8 cellular contexts compared by ENCODE assay signal in the genomic region with DNA sequence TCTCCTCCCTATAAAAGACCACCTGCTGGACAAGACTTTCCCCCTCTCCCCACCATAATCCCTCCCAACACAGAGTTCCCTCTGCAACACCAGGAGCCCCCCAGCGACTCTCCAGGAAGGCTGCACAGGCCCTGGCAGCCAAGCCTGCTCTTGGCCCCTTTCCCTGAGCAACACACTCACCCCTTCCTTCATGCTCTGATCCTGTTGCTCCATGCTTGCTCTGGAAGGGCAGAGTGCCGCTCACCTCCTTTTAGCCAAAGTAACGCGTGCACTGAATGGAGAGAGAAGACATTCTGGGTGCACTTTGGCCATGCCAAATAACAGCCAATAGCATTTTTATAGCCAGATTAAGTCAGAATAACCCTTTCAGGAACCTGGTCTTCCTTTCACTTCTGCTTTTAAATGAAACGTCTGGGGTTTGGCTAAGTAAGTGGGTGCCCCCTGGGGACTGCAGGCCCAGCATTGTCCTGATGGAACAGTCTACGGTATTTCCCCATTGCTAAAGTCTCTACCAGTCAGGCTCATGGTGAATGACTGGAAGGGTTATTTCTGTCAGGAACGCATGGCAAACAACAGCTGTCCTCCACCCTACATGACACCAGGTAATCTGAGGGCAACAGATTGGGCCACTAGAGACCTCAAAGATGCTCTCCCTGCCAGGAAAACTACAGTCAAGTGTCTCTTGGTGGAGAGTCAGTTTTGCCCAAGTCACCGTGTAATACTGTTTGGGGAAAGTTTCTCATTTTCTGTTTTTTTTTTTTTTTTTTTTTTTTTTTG. TPM values are rescaled to one million over a fixed set of nuclear protein-coding genes. Genes with fewer than 3 reads are reported as not detected.
DNase-seq lines count a peak whose midpoint lies in the region; ATAC-seq and TF ChIP-seq lines count a peak whose summit lies in the region.

A gene with protein sequence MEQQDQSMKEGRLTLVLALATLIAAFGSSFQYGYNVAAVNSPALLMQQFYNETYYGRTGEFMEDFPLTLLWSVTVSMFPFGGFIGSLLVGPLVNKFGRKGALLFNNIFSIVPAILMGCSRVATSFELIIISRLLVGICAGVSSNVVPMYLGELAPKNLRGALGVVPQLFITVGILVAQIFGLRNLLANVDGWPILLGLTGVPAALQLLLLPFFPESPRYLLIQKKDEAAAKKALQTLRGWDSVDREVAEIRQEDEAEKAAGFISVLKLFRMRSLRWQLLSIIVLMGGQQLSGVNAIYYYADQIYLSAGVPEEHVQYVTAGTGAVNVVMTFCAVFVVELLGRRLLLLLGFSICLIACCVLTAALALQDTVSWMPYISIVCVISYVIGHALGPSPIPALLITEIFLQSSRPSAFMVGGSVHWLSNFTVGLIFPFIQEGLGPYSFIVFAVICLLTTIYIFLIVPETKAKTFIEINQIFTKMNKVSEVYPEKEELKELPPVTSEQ (minus strand): TSS at position 312 of the 777 bp plus-strand sequence. CDS start 99 bp downstream, at position 213.

- H3K4me1 Mint-ChIP-seq in neural crest cell (peaks cover 15% of the 10 kb centered on the region), mesothelial cell of epicardium (peaks cover 11% of the 10 kb centered on the region)

- no peaks in the 10 kb centered on the region for H3K9me3 ChIP-seq in Karpas-422 (ENCODE audit: low read length)

- peaks cover 4% of the 10 kb centered on the region; the same call in 1 of the 2 replicates for H4K20me1 ChIP-seq in Karpas-422 (ENCODE audit: insufficient read depth, low read depth, low read length)

- H3K9me3 Mint-ChIP-seq in neural crest cell (no peaks in the 10 kb centered on the region), mesothelial cell of epicardium (no peaks in the 10 kb centered on the region)

- peaks cover 26% of the 10 kb centered on the region for H3K4me1 ChIP-seq in Karpas-422 (ENCODE audit: low read length)

- H3K27ac Mint-ChIP-seq in neural crest cell (ENCODE audit: unreplicated experiment) (peak within 1 kb of the TSS; percentile 59), mesothelial cell of epicardium (no peak within 1 kb of the TSS)

- peak; percentile 77 for ATAC-seq in GM18499 (IDR thresholded peaks at IDR 0.05; ENCODE audit: insufficient read depth, unreplicated experiment)
- peak; percentile 84 for ATAC-seq in GM21737 (IDR thresholded peaks at IDR 0.05; ENCODE audit: unreplicated experiment)

- H3K27ac ChIP-seq in Karpas-422 (ENCODE audit: low read length) (peak within 1 kb of the TSS; percentile 54; the same call in 1 of the 2 replicates), caudate nucleus (ENCODE audit: low read depth, low read length) (peak within 1 kb of the TSS; percentile 14)

- TF ChIP-seq CTCF in neural crest cell (conservative IDR thresholded peaks at IDR 0.05) (no peak), mesothelial cell of epicardium (IDR thresholded peaks at IDR 0.05; ENCODE audit: unreplicated experiment) (no peak)

- peak within 1 kb of the TSS; percentile 23 for H3K9ac ChIP-seq in Karpas-422 (ENCODE audit: low read length)

- H3K4me3 Mint-ChIP-seq in neural crest cell (no peak within 1 kb of the TSS), mesothelial cell of epicardium (no peak within 1 kb of the TSS)

- no peaks in the 10 kb centered on the region for H3K9me2 ChIP-seq in Karpas-422 (replicated peaks; ENCODE audit: insufficient read depth, low read length)

- H3K4me3 ChIP-seq in Karpas-422 (ENCODE audit: low read length) = peak within 1 kb of the TSS; percentile 60

- no peaks in the 10 kb centered on the region for H3K79me2 ChIP-seq in Karpas-422 (ENCODE audit: low read length)

- H3K4me2 ChIP-seq in Karpas-422 (ENCODE audit: low read depth, low read length, poor library complexity, severe bottlenecking) = peak within 1 kb of the TSS; percentile 75

- H3K36me3 ChIP-seq in Karpas-422 (ENCODE audit: insufficient read depth, low read length) = no peaks in the 10 kb centered on the region

- no peak within 1 kb of the TSS for H2AFZ ChIP-seq in Karpas-422 (ENCODE audit: low read length)

- H3K36me3 Mint-ChIP-seq in neural crest cell (ENCODE audit: low read depth) (no peaks in the 10 kb centered on the region), mesothelial cell of epicardium (no peaks in the 10 kb centered on the region)

- peak; percentile 93 for DNase-seq in Karpas-422
- DNase-seq in caudate nucleus (lab: John Stamatoyannopoulos, UW) = peak in 19 of 61 donors; percentile 5 to 50 (median 29)
- no peak for DNase-seq in neural crest cell (ENCODE audit: low read depth, low spot score)
- no peak for DNase-seq in mesothelial cell of epicardium (ENCODE audit: low spot score in 2 of 2, unreplicated experiment in 2 of 2)
- no peak for DNase-seq in NK-92 (lab: John Stamatoyannopoulos, UW; ENCODE audit: unreplicated experiment)
- no peak for DNase-seq in activated CD4-positive, alpha-beta T cell treated with anti-CD3 and anti-CD28 coated beads for 1 hour

- H3K27me3 ChIP-seq in Karpas-422 (ENCODE audit: low read length) = no peaks in the 10 kb centered on the region

- no peaks in the 10 kb centered on the region for H3K27me3 Mint-ChIP-seq in neural crest cell (ENCODE audit: low read depth)
- no peaks in the 10 kb centered on the region for H3K27me3 Mint-ChIP-seq in mesothelial cell of epicardium (ENCODE audit: low read depth)

RNA-seq across cellular contexts. Expression of the gene that starts here (rescaled TPM):
- total RNA-seq in Karpas-422 (2014; rRNA removed; shearing (Covaris generic); ENCODE audit: low replicate concordance) = 0.07 and 0.22 TPM in 2 replicates
- total RNA-seq in neural crest cell (not detected in 2 replicates), mesothelial cell of epicardium (0.07 to 0.13 TPM (median 0.11 TPM) in 3 replicates)

Comparison
In these comparisons a context has a peak if more than half of its experiments do, and no peak if none do; other contexts are left out.
1. Peak in DNase-seq, H3K4me3 ChIP-seq, H3K27ac ChIP-seq, H3K9ac ChIP-seq and H3K4me2 ChIP-seq in Karpas-422; RNA of the gene not detected or under 1 TPM.